2 cellular contexts compared by ENCODE assay signal in the genomic region with DNA sequence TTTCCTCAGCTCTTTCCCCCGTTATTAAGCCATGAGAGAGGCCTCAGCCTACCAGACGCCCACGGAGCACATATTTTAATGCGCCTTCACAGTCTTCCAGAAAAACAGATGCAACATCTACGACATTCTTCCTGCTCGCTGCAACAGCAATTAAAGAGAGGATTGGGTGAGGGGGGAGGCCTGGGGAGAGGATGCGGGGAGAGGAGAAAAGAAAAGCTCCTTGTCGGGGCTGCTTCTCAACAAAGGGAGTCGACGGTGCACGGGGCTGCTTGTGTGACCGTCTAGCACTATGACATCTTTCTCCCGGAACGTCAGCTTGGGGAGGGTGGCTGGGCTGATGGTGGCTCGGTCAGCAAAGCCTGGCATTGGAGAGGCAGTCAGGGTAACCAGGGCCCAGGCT.
TF ChIP-seq lines count a peak whose summit lies in the region.

No MANE protein-coding gene starts in this region.

TF ChIP-seq in liver, 16 proteins besides CTCF, POLR2A, EP300 and RAD21 (continued from another document):
- TF ChIP-seq, protein P1, sequence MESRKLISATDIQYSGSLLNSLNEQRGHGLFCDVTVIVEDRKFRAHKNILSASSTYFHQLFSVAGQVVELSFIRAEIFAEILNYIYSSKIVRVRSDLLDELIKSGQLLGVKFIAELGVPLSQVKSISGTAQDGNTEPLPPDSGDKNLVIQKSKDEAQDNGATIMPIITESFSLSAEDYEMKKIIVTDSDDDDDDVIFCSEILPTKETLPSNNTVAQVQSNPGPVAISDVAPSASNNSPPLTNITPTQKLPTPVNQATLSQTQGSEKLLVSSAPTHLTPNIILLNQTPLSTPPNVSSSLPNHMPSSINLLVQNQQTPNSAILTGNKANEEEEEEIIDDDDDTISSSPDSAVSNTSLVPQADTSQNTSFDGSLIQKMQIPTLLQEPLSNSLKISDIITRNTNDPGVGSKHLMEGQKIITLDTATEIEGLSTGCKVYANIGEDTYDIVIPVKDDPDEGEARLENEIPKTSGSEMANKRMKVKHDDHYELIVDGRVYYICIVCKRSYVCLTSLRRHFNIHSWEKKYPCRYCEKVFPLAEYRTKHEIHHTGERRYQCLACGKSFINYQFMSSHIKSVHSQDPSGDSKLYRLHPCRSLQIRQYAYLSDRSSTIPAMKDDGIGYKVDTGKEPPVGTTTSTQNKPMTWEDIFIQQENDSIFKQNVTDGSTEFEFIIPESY (IDR thresholded peaks at IDR 0.05), result no peak
- peak; percentile 9 for TF ChIP-seq SP1 (IDR thresholded peaks at IDR 0.05)
- TF ChIP-seq EGR1 (IDR thresholded peaks at IDR 0.05; ENCODE audit: low read depth in 2 of 2), result no peak

TF ChIP-seq in HepG2, 621 proteins besides CTCF, POLR2A, EP300 and RAD21 (continued from another document):
- TF ChIP-seq, protein P2, sequence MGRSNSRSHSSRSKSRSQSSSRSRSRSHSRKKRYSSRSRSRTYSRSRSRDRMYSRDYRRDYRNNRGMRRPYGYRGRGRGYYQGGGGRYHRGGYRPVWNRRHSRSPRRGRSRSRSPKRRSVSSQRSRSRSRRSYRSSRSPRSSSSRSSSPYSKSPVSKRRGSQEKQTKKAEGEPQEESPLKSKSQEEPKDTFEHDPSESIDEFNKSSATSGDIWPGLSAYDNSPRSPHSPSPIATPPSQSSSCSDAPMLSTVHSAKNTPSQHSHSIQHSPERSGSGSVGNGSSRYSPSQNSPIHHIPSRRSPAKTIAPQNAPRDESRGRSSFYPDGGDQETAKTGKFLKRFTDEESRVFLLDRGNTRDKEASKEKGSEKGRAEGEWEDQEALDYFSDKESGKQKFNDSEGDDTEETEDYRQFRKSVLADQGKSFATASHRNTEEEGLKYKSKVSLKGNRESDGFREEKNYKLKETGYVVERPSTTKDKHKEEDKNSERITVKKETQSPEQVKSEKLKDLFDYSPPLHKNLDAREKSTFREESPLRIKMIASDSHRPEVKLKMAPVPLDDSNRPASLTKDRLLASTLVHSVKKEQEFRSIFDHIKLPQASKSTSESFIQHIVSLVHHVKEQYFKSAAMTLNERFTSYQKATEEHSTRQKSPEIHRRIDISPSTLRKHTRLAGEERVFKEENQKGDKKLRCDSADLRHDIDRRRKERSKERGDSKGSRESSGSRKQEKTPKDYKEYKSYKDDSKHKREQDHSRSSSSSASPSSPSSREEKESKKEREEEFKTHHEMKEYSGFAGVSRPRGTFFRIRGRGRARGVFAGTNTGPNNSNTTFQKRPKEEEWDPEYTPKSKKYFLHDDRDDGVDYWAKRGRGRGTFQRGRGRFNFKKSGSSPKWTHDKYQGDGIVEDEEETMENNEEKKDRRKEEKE (IDR thresholded peaks at IDR 0.05), result no peak
- TF ChIP-seq, protein P3, sequence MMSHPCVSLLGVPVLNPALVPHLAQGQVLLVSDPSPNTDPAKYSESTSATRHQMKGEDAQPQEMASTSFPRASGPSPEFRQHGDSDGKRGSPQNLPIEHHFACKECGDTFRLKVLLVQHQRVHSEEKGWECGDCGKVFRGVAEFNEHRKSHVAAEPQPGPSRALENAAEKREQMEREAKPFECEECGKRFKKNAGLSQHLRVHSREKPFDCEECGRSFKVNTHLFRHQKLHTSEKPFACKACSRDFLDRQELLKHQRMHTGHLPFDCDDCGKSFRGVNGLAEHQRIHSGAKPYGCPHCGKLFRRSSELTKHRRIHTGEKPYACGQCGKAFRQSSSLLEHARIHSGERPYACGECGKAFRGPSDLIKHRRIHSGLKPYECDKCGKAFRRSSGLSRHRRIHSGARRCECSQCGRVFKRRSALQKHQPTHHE (CRISPR knock-in tag; IDR thresholded peaks at IDR 0.05; ENCODE audit: borderline replicate concordance), result no peak
- no peak for TF ChIP-seq ZNF256 (CRISPR knock-in tag; conservative IDR thresholded peaks at IDR 0.05)
- TF ChIP-seq, protein P4, sequence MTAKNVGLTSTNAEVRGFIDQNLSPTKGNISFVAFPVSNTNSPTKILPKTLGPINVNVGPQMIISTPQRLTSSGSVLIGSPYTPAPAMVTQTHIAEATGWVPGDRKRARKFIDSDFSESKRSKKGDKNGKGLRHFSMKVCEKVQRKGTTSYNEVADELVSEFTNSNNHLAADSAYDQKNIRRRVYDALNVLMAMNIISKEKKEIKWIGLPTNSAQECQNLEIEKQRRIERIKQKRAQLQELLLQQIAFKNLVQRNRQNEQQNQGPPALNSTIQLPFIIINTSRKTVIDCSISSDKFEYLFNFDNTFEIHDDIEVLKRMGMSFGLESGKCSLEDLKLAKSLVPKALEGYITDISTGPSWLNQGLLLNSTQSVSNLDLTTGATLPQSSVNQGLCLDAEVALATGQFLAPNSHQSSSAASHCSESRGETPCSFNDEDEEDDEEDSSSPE (CRISPR knock-in tag; IDR thresholded peaks at IDR 0.05), result no peak
